Comparison of ENCODE assay signal across 14 cellular contexts in the genomic region with DNA sequence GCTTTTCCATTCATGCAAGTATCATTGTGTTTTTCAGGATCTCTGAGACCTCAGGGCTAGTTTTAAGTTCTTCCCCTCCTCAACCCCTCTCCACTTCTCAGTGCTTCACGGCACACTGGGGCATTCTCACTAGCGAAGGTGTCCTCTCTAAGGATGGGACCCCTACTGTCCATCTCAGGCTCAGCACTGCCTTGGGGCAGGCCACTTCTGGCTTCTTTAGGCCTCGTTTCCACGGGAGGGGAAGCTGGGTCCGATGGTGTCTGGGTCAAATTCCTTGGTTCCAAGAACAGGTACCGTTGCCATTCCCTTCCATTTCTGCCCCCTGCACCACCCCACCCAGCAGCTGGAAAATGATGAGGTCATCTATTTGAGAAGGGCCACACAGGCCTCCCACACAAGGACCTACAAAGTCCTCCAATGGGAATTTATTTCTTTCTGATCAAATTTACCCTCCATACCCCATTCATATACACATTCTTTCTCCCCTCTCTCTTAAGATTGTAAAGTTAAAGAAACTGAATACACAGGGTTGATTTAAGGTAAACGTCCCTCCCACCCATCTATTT. TPM values are rescaled to one million over a fixed set of nuclear protein-coding genes. Genes with fewer than 3 reads are reported as not detected.
DNase-seq lines count a peak whose midpoint lies in the region; ATAC-seq and TF ChIP-seq lines count a peak whose summit lies in the region.
"Had no signal": no experiment of that assay in that cellular context is flagged by ENCODE, and none has a peak within 500 bp of the region (broad histone marks: within the 10 kb centered on the region; RNA-seq: fewer than 3 reads in every experiment).

No MANE protein-coding gene starts in this region.

- H3K36me3 ChIP-seq in left ventricle myocardium inferior: no peaks in the 10 kb centered on the region
- H3K36me3 ChIP-seq in Panc1 (ENCODE audit: control insufficient read depth, insufficient read depth, low read length): no peaks in the 10 kb centered on the region
- no peaks in the 10 kb centered on the region for H3K36me3 ChIP-seq in endodermal cell (ENCODE audit: control insufficient read depth, insufficient read depth, low read length)
- no peaks in the 10 kb centered on the region for H3K36me3 ChIP-seq in gastroesophageal sphincter
- H3K36me3 ChIP-seq: BLaER1, MG63 had no signal

- peak; percentile 19 to 23 for ATAC-seq in right cardiac atrium
- 0 out of 2 replicates have a peak, but pooled peaks have one; percentile 37 for ATAC-seq in Panc1
- ATAC-seq in gastroesophageal sphincter: no peak

- H3K27ac Mint-ChIP-seq in endodermal cell: no peak overlapping the region

- POLR2A ChIA-PET in Panc1 (lab: Charles Lee): no interaction called here

- H3K36me3 Mint-ChIP-seq in endodermal cell (ENCODE audit: low read depth): no peaks in the 10 kb centered on the region
- H3K36me3 Mint-ChIP-seq: CD4-positive, alpha-beta memory T cell had no signal

- DNase-seq in right cardiac atrium (no peak), left ventricle myocardium inferior (no peak), Panc1 (ENCODE audit: low read depth, low spot score) (no peak), endodermal cell (peak; percentile 64), NCI-H2227 treated with DMSO at 0.1 percent for 48 hours (lab: John Stamatoyannopoulos, UW) (no peak), NCI-H510A treated with DMSO at 0.1 percent for 48 hours (lab: John Stamatoyannopoulos, UW) (no peak), HuH-7 (ENCODE audit: low spot score) (no peak)
- DNase-seq: GF-D8, NCI-H1048 had no signal

- TF ChIP-seq CTCF in left ventricle myocardium inferior (IDR thresholded peaks at IDR 0.05; ENCODE audit: borderline replicate concordance): no peak
- TF ChIP-seq CTCF in Panc1 (IDR thresholded peaks at IDR 0.05): no peak
- no peak for TF ChIP-seq CTCF in endodermal cell (conservative IDR thresholded peaks at IDR 0.05)
- no peak for TF ChIP-seq CTCF in gastroesophageal sphincter (IDR thresholded peaks at IDR 0.05)

- TF ChIP-seq POLR2A in gastroesophageal sphincter (IDR thresholded peaks at IDR 0.05): no peak

- H3K9me3 ChIP-seq in right cardiac atrium (ENCODE audit: control insufficient read depth, low read length) (no peaks in the 10 kb centered on the region), left ventricle myocardium inferior (replicated peaks) (no peaks in the 10 kb centered on the region), Panc1 (ENCODE audit: control insufficient read depth, insufficient read depth, low read depth, low read length) (no peaks in the 10 kb centered on the region), endodermal cell (ENCODE audit: control insufficient read depth, low read length) (no peaks in the 10 kb centered on the region), gastroesophageal sphincter (no peaks in the 10 kb centered on the region)
- H3K9me3 ChIP-seq: BLaER1, MG63 had no signal

- H3K27me3 ChIP-seq in right cardiac atrium (ENCODE audit: control insufficient read depth, insufficient read depth) (no peaks in the 10 kb centered on the region), left ventricle myocardium inferior (ENCODE audit: low read depth) (peaks cover 7% of the 10 kb centered on the region), Panc1 (ENCODE audit: control insufficient read depth, insufficient read depth, low read length) (no peaks in the 10 kb centered on the region; the same call in 1 of the 2 replicates), endodermal cell (ENCODE audit: control insufficient read depth, insufficient read depth, low read length, poor library complexity, severe bottlenecking) (peaks cover 8% of the 10 kb centered on the region), gastroesophageal sphincter (peaks cover 7% of the 10 kb centered on the region)
- H3K27me3 ChIP-seq: BLaER1, MG63 had no signal

- peaks cover 6% of the 10 kb centered on the region for H3K27me3 Mint-ChIP-seq in endodermal cell (ENCODE audit: insufficient read depth)
- H3K27me3 Mint-ChIP-seq: CD4-positive, alpha-beta memory T cell had no signal

- CTCF ChIA-PET in Panc1 (lab: Charles Lee): interaction anchor here (0.5 to 1.2 kb wide), 7 partner anchors 108 to 586 kb away, joined by 3 to 7 read pairs (median 5); a partner anchor contains a TSS

- intact Hi-C loops in right cardiac atrium (cut with DNase I): loop anchor here in 3 of 4 donors (2.0 to 10.0 kb wide), 6 partner anchors 215 to 585 kb away; no protein-coding TSS in a partner anchor
- intact Hi-C loops in left ventricle myocardium inferior (cut with micrococcal nuclease): loop anchor here (5.0 to 10.0 kb wide), 2 partner anchors 165 to 353 kb away; a partner anchor contains a TSS
- intact Hi-C loops in Panc1 (cut with micrococcal nuclease; ENCODE audit: unreplicated experiment): loop anchor here (2.0 kb wide), 1 partner anchor 585 kb away; no protein-coding TSS in a partner anchor

- H3K4me3 ChIP-seq in right cardiac atrium (ENCODE audit: low read length): no peak overlapping the region
- H3K4me3 ChIP-seq in left ventricle myocardium inferior: no peak overlapping the region
- no peak overlapping the region for H3K4me3 ChIP-seq in Panc1 (ENCODE audit: low read depth in 2 of 2, low read length in 2 of 2)
- H3K4me3 ChIP-seq in endodermal cell (ENCODE audit: low read length): no peak overlapping the region
- H3K4me3 ChIP-seq in gastroesophageal sphincter: no peak overlapping the region
- H3K4me3 ChIP-seq: BLaER1, GM23248, MG63 had no signal

- H3K4me1 ChIP-seq in right cardiac atrium (ENCODE audit: control insufficient read depth, insufficient read depth, low read length): no peaks in the 10 kb centered on the region
- no peaks in the 10 kb centered on the region for H3K4me1 ChIP-seq in left ventricle myocardium inferior
- H3K4me1 ChIP-seq in Panc1 (ENCODE audit: control insufficient read depth, insufficient read depth, low read length): no peaks in the 10 kb centered on the region
- no peaks in the 10 kb centered on the region for H3K4me1 ChIP-seq in endodermal cell (ENCODE audit: control insufficient read depth, insufficient read depth, low read length)
- H3K4me1 ChIP-seq in gastroesophageal sphincter: peaks cover 0 to 6% (median 0%) of the 10 kb centered on the region in 3 donors

- no peak overlapping the region for H3K27ac ChIP-seq in right cardiac atrium (ENCODE audit: low read length)
- H3K27ac ChIP-seq in left ventricle myocardium inferior (replicated peaks): no peak overlapping the region
- H3K27ac ChIP-seq in Panc1 (ENCODE audit: low read length): no peak overlapping the region
- H3K27ac ChIP-seq in endodermal cell (ENCODE audit: low read depth, low read length): no peak overlapping the region
- H3K27ac ChIP-seq in gastroesophageal sphincter: no peak overlapping the region
- H3K27ac ChIP-seq: BLaER1, GM23248 had no signal

- no TSS peak for BruUV-seq in Panc1 (replicated peaks; lab: Mats Ljungman, UMichigan)

- no peak overlapping the region for H3K9ac ChIP-seq in endodermal cell (ENCODE audit: extremely low read depth, low read length, poor library complexity, severe bottlenecking)
- H3K9ac ChIP-seq: BLaER1, GM23248 had no signal

- H3K4me3 Mint-ChIP-seq in endodermal cell: no peak overlapping the region

- in situ Hi-C loops in Panc1 (cut with HindIII; ENCODE audit: low pct_unique_long_range_greater_than_20kb, low sequenced_read_pairs): no loop called here

- WGBS in right cardiac atrium: 79% methylated on average over 7 of the region's 7 CpGs
- WGBS in endodermal cell (ENCODE audit: insufficient coverage in 1 of 2, insufficient read length in 1 of 2), 2 experiments: 83 to 87% methylated on average over 6 to 7 of the region's 7 CpGs
- 55 to 75% methylated on average over 2 to 6 of the region's 7 CpGs for WGBS in gastroesophageal sphincter (ENCODE audit: low coverage in 1 of 2), 2 donors

- peaks cover 2% of the 10 kb centered on the region for H3K4me1 Mint-ChIP-seq in endodermal cell

- no peaks in the 10 kb centered on the region for H3K9me3 Mint-ChIP-seq in endodermal cell

- no peak for TF ChIP-seq EP300 in gastroesophageal sphincter (IDR thresholded peaks at IDR 0.05)

RNA-seq across cellular contexts. Expression of a gene that starts 17.2 kb away (rescaled TPM):
- total RNA-seq in right cardiac atrium (1,000 to 10,000 TPM; 1,230 to 1,665 (median 1,377) TPM), left ventricle myocardium inferior (1,444 TPM), Panc1 (2021; ENCODE audit: unreplicated experiment) (756 TPM), endodermal cell (1,000 to 10,000 TPM; 1,246 to 1,267 TPM), gastroesophageal sphincter (100 to 1,000 TPM; 521 to 893 (median 652) TPM)
- 1,885 TPM for polyA plus RNA-seq in right cardiac atrium
- 1,834 TPM for polyA plus RNA-seq in Panc1 (2012; ENCODE audit: insufficient read length)
- 1,275 TPM for polyA plus RNA-seq in endodermal cell (2013, experiment 1 of 2)
- polyA plus RNA-seq in endodermal cell (2013, experiment 2 of 2): 1,251 TPM

RNA-seq across cellular contexts. Expression of a gene that starts 19.0 kb away (rescaled TPM):
- total RNA-seq in right cardiac atrium (under 1 TPM; 0.42 to 0.74 (median 0.50) TPM), left ventricle myocardium inferior (0.25 TPM), Panc1 (2021; ENCODE audit: unreplicated experiment) (not detected), endodermal cell (1 to 10 TPM; 9.3 to 9.7 TPM), gastroesophageal sphincter (under 1 TPM in 1 of 4 donors, not detected in 3; 0.19 TPM)
- 0.32 TPM for polyA plus RNA-seq in right cardiac atrium
- polyA plus RNA-seq in Panc1 (2012; ENCODE audit: insufficient read length): not detected
- polyA plus RNA-seq in endodermal cell (2013, experiment 1 of 2): 3.9 TPM
- 2.5 TPM for polyA plus RNA-seq in endodermal cell (2013, experiment 2 of 2)
- polyA plus RNA-seq: CD4-positive, alpha-beta memory T cell had no signal
